22 cellular contexts compared by ENCODE assay signal in genomic region chr4:56321246-56321645, GRCh38.
"Had no signal": no experiment of that assay in that cellular context is flagged by ENCODE, and none has a peak within 500 bp of the region (broad histone marks: within the 10 kb centered on the region; RNA-seq: fewer than 3 reads in every experiment).

No MANE protein-coding gene starts in this region.

- DNase-seq: activated CD4-positive, alpha-beta T cell treated with anti-CD3 and anti-CD28 coated beads for 36 hours; activated CD4-positive, alpha-beta T cell treated with anti-CD3 and anti-CD28 coated beads, Interleukin-2, amount 50 U/mL, for 4 hours; activated CD8-positive, alpha-beta memory T cell treated with anti-CD3 and anti-CD28 coated beads, Interleukin-2, amount 50 U/mL, for 4 hours; activated naive CD4-positive, alpha-beta T cell; activated T-cell treated with anti-CD3 and anti-CD28 coated beads, Interleukin-2, amount 50 U/mL, for 24 hours; adrenal gland; effector memory CD4-positive, alpha-beta T cell; left ventricle myocardium superior; mammary epithelial cell; pancreas; psoas muscle; right cardiac atrium; stimulated activated CD4-positive, alpha-beta T cell treated with anti-CD3 and anti-CD28 coated beads, Interleukin-12 subunit alpha, Interleukin-12 subunit beta, amount 100 ng/mL, for 4 hours; stimulated activated CD4-positive, alpha-beta T cell treated with anti-CD3 and anti-CD28 coated beads, Interleukin-4, amount 100 ng/mL, for 4 hours; stimulated activated naive CD8-positive, alpha-beta T cell treated with anti-CD3 and anti-CD28 coated beads, Interleukin-15, Interleukin-2, amounts not matched to agents 100 U/mL and 50 U/mL, for 24 hours; T-helper 1 cell; upper lobe of right lung had no signal

- H3K9me3 ChIP-seq: adrenal gland, esophagus muscularis mucosa, pancreas, psoas muscle, upper lobe of right lung had no signal

- H3K4me1 Mint-ChIP-seq: activated T-helper 17 cell treated with anti-CD3 and anti-CD28 coated beads, Interleukin-2, amount 50 U/mL, for 72 hours had no signal

- H3K27me3 ChIP-seq: adrenal gland, cardiac muscle cell, esophagus muscularis mucosa, pancreas, upper lobe of right lung had no signal

- H3K9me3 Mint-ChIP-seq: activated T-cell treated with anti-CD3 and anti-CD28 coated beads, Interleukin-2, amount 50 U/mL, for 24 hours; activated T-helper 17 cell treated with anti-CD3 and anti-CD28 coated beads, Interleukin-2, amount 50 U/mL, for 72 hours; natural killer cell treated with Interleukin-12 subunit alpha and Interleukin-12 subunit beta and Interleukin-15 and Interleukin-18, amount 100 ng/mL, for 72 hours had no signal

- H3K4me1 ChIP-seq: adrenal gland, esophagus muscularis mucosa, pancreas, psoas muscle, upper lobe of right lung had no signal

- H3K27me3 Mint-ChIP-seq: activated naive CD8-positive, alpha-beta T cell; activated T-helper 17 cell treated with anti-CD3 and anti-CD28 coated beads, Interleukin-2, amount 50 U/mL, for 72 hours had no signal

- H3K27ac ChIP-seq: adrenal gland, cardiac muscle cell, esophagus muscularis mucosa, pancreas, psoas muscle, upper lobe of right lung had no signal

- H3K4me3 ChIP-seq: adrenal gland, cardiac muscle cell, esophagus muscularis mucosa, pancreas, psoas muscle, upper lobe of right lung had no signal

- H3K27ac Mint-ChIP-seq: activated CD4-positive, alpha-beta T cell treated with anti-CD3 and anti-CD28 coated beads for 36 hours; activated naive CD8-positive, alpha-beta T cell; activated T-cell treated with anti-CD3 and anti-CD28 coated beads, Interleukin-2, amount 50 U/mL, for 24 hours; activated T-helper 17 cell treated with anti-CD3 and anti-CD28 coated beads, Interleukin-2, amount 50 U/mL, for 72 hours; natural killer cell treated with Interleukin-12 subunit alpha and Interleukin-12 subunit beta and Interleukin-15 and Interleukin-18, amount 100 ng/mL, for 72 hours had no signal

- H3K4me3 Mint-ChIP-seq: activated CD4-positive, alpha-beta T cell treated with anti-CD3 and anti-CD28 coated beads for 36 hours; activated naive CD8-positive, alpha-beta T cell; activated T-cell treated with anti-CD3 and anti-CD28 coated beads, Interleukin-2, amount 50 U/mL, for 24 hours; activated T-helper 17 cell treated with anti-CD3 and anti-CD28 coated beads, Interleukin-2, amount 50 U/mL, for 72 hours; natural killer cell treated with Interleukin-12 subunit alpha and Interleukin-12 subunit beta and Interleukin-15 and Interleukin-18, amount 100 ng/mL, for 72 hours had no signal

- H3K36me3 Mint-ChIP-seq: activated naive CD8-positive, alpha-beta T cell; natural killer cell treated with Interleukin-12 subunit alpha and Interleukin-12 subunit beta and Interleukin-15 and Interleukin-18, amount 100 ng/mL, for 72 hours had no signal

- H3K36me3 ChIP-seq: adrenal gland, cardiac muscle cell, esophagus muscularis mucosa, pancreas, upper lobe of right lung had no signal

- ATAC-seq: activated CD4-positive, alpha-beta T cell treated with anti-CD3 and anti-CD28 coated beads for 36 hours; activated T-helper 17 cell treated with anti-CD3 and anti-CD28 coated beads, Interleukin-2, amount 50 U/mL, for 72 hours; left ventricle myocardium superior; natural killer cell treated with Interleukin-12 subunit alpha and Interleukin-12 subunit beta and Interleukin-15 and Interleukin-18, amount 100 ng/mL, for 72 hours; pancreas; psoas muscle; right cardiac atrium; stimulated activated naive CD8-positive, alpha-beta T cell treated with anti-CD3 and anti-CD28 coated beads, Interleukin-15, Interleukin-2, amounts not matched to agents 100 U/mL and 50 U/mL, for 24 hours; upper lobe of right lung had no signal
